26 cellular contexts compared by ENCODE assay signal in the genomic region with DNA sequence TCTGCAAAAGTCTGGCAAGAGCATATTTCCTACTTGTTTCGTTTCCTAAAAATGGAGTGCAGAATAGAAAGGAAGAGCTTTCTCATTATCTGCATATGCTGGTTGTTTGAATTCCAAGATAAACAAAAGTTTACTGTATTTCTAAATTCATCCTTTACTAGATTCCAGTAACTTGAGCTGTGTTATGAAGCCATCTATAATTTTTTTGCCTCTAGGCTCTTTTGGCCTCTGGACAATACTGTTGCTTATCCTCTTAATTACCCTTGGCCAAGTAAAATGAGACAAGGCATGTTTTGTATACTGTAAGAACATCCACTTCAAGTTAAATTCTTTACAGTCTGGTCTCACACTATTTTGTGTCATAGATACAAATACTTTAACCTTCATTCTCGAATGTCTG. TPM values are rescaled to one million over a fixed set of nuclear protein-coding genes. Genes with fewer than 3 reads are reported as not detected.
DNase-seq lines count a peak whose midpoint lies in the region; ATAC-seq and TF ChIP-seq lines count a peak whose summit lies in the region.
"Had no signal": no experiment of that assay in that cellular context is flagged by ENCODE, and none has a peak within 500 bp of the region (broad histone marks: within the 10 kb centered on the region; RNA-seq: fewer than 3 reads in every experiment).

No MANE protein-coding gene starts in this region.

- H3K79me2 ChIP-seq in smooth muscle cell (ENCODE audit: low read depth): no peaks in the 10 kb centered on the region

- H3K27me3 ChIP-seq in smooth muscle cell (ENCODE audit: low read depth): no peaks in the 10 kb centered on the region
- H3K27me3 ChIP-seq: BLaER1, breast epithelium, colonic mucosa, esophagus squamous epithelium had no signal

- ATAC-seq in Right ventricle myocardium inferior (no peak), GM19395 (IDR thresholded peaks at IDR 0.05; ENCODE audit: unreplicated experiment) (no peak)
- ATAC-seq: A549; activated CD8-positive, alpha-beta memory T cell treated with anti-CD3 and anti-CD28 coated beads, Interleukin-2, amount 10 ng/mL, durations not matched to agents 7 days and 5 days had no signal

- no peak overlapping the region for H3K4me3 ChIP-seq in smooth muscle cell
- H3K4me3 ChIP-seq: A549, BLaER1, breast epithelium, colonic mucosa, esophagus squamous epithelium had no signal

- no peak for TF ChIP-seq CTCF in smooth muscle cell (IDR thresholded peaks at IDR 0.05; ENCODE audit: borderline replicate concordance, insufficient read depth, poor library complexity, severe bottlenecking)

- no peaks in the 10 kb centered on the region for H3K9me3 ChIP-seq in smooth muscle cell (replicated peaks; ENCODE audit: low read depth)
- H3K9me3 ChIP-seq: A549, BLaER1, breast epithelium, colonic mucosa, esophagus squamous epithelium had no signal

- intact Hi-C loops in Right ventricle myocardium inferior (cut with DNase I): no loop called here

- no peaks in the 10 kb centered on the region for H3F3A ChIP-seq in smooth muscle cell (ENCODE audit: low read depth)

- no peak overlapping the region for H3K9ac ChIP-seq in smooth muscle cell (ENCODE audit: low read depth)
- H3K9ac ChIP-seq: BLaER1 had no signal

- H3K27ac ChIP-seq in smooth muscle cell (ENCODE audit: low read depth): no peak overlapping the region
- H3K27ac ChIP-seq: A549, BLaER1, breast epithelium, colonic mucosa, esophagus squamous epithelium had no signal

- no peaks in the 10 kb centered on the region for H3K36me3 ChIP-seq in smooth muscle cell (ENCODE audit: low read depth)
- H3K36me3 ChIP-seq: BLaER1, breast epithelium, colonic mucosa, esophagus squamous epithelium had no signal

- DNase-seq in NCI-H446 treated with DMSO at 0.1 percent for 48 hours (lab: John Stamatoyannopoulos, UW) (peak; percentile 9), NCI-H446 (lab: John Stamatoyannopoulos, UW) (no peak), RPMI7951 (ENCODE audit: low read depth) (peak; percentile 63), fibroblast of peridontal ligament (ENCODE audit: extremely low read depth) (peak; percentile 49), smooth muscle cell (lab: John Stamatoyannopoulos, UW; ENCODE audit: unreplicated experiment) (no peak), NCI-H2029 (lab: John Stamatoyannopoulos, UW) (no peak), Right ventricle myocardium inferior (ENCODE audit: missing footprints) (no peak)
- DNase-seq: activated CD4-positive, alpha-beta T cell treated with anti-CD3 and anti-CD28 coated beads, Interleukin-2, amount 10 ng/mL, durations not matched to agents 7 days and 5 days; activated CD8-positive, alpha-beta memory T cell treated with anti-CD3 and anti-CD28 coated beads, Interleukin-2, amount 10 ng/mL, durations not matched to agents 7 days and 5 days; activated naive CD4-positive, alpha-beta T cell treated with anti-CD3 and anti-CD28 coated beads for 36 hours; amygdala; colonic mucosa; COR-L47; DMS79; esophagus squamous epithelium; H7; Karpas-422; kidney glomerular epithelial cell; NCI-H1105; NCI-H2081 treated with DMSO at 0.1 percent for 48 hours; NCI-H510A treated with DMSO at 0.1 percent for 48 hours; substantia nigra had no signal

- peak overlapping the region; percentile 11 for H2AFZ ChIP-seq in smooth muscle cell (ENCODE audit: low read depth)

- H3K4me1 ChIP-seq in smooth muscle cell (ENCODE audit: low read depth): no peaks in the 10 kb centered on the region
- H3K4me1 ChIP-seq: A549, BLaER1, breast epithelium, colonic mucosa had no signal

- H3K4me2 ChIP-seq in smooth muscle cell: peak overlapping the region; percentile 43
- H3K4me2 ChIP-seq: A549, BLaER1 had no signal

- 54% methylated on average over 2 of the region's 2 CpGs for WGBS in smooth muscle cell (ENCODE audit: low lambda C conversion rate)

- H4K20me1 ChIP-seq in smooth muscle cell (ENCODE audit: low read depth): no peaks in the 10 kb centered on the region
- H4K20me1 ChIP-seq: BLaER1 had no signal

RNA-seq across cellular contexts. Expression of gene HFM1, which starts 45.6 kb away (rescaled TPM):
- total RNA-seq in RPMI7951 (2014; rRNA removed; shearing (Covaris generic)): not detected in 2 replicates
- total RNA-seq in smooth muscle cell: 0.31 and 0.94 TPM in 2 replicates
- polyA plus RNA-seq in smooth muscle cell: 0.38 and 1.0 TPM in 2 replicates
- 1.6 TPM for total RNA-seq in Right ventricle myocardium inferior
- total RNA-seq: activated CD4-positive, alpha-beta T cell treated with anti-CD3 and anti-CD28 coated beads, Interleukin-2, amount 10 ng/mL, durations not matched to agents 7 days and 5 days; activated CD8-positive, alpha-beta memory T cell treated with anti-CD3 and anti-CD28 coated beads, Interleukin-2, amount 10 ng/mL, durations not matched to agents 7 days and 5 days; activated naive CD4-positive, alpha-beta T cell treated with anti-CD3 and anti-CD28 coated beads for 36 hours had no signal

RNA-seq across cellular contexts. Expression of gene CDC7, which starts 50.4 kb away (rescaled TPM):
- total RNA-seq in RPMI7951 (2014; rRNA removed; shearing (Covaris generic)): 14.3 and 17.8 TPM in 2 replicates
- total RNA-seq in smooth muscle cell (8.9 and 11.2 TPM in 2 replicates), Right ventricle myocardium inferior (0.95 TPM)
- polyA plus RNA-seq in smooth muscle cell: 6.1 and 10.1 TPM in 2 replicates

Comparison
In these comparisons a context has a peak if more than half of its experiments do, and no peak if none do; other contexts are left out.
1. DNase-seq: peak in NCI-H446 treated with DMSO at 0.1 percent for 48 hours (single experiment), RPMI7951 (single experiment) and fibroblast of peridontal ligament (single experiment); none in NCI-H446 (0 of 2), smooth muscle cell (single experiment), NCI-H2029 (single experiment) and Right ventricle myocardium inferior (single experiment).